In the genomic region with DNA sequence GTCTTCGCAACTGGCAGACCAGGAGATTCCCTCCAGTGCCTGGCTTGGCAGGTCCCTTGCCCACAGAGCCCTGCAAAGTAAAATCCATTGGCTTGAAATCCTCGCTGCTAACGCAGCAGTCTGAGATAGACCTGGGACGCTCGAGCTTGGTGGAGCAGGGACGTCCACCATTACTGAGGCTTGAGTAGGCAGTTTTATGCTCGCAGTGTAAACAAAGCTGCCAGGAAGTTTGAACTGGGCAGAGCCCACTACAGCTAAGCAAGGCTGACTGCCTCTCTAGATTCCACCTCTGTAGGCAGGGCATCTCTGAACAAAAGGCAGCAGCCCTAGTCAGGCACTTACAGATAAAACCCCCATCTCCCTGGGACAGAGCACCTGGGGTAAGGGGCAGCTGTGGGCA, we compare ENCODE assay signal across 25 cellular contexts.
"Had no signal": no experiment of that assay in that cellular context is flagged by ENCODE, and none has a peak within 500 bp of the region (broad histone marks: within the 10 kb centered on the region; RNA-seq: fewer than 3 reads in every experiment).

No MANE protein-coding gene starts in this region.

- DNase-seq: activated B cell treated with CpG ODN at 0.5 μM for 24 hours; activated CD4-positive, alpha-beta T cell treated with anti-CD3 and anti-CD28 coated beads for 48 hours; activated CD4-positive, alpha-beta T cell treated with anti-CD3 and anti-CD28 coated beads, Interleukin-2, amount 50 U/mL, for 1 hour; activated CD4-positive, alpha-beta T cell treated with anti-CD3 and anti-CD28 coated beads, Interleukin-2, amount 50 U/mL, for 48 hours; activated CD8-positive, alpha-beta memory T cell treated with anti-CD3 and anti-CD28 coated beads for 24 hours; activated CD8-positive, alpha-beta T cell treated with anti-CD3 and anti-CD28 coated beads for 36 hours; activated effector memory CD4-positive, alpha-beta T cell treated with Interleukin-2 at 50 U/mL for 16 hours; activated gamma-delta T cell treated with Interleukin-2 at 50 U/mL for 16 hours; activated naive CD4-positive, alpha-beta T cell treated with anti-CD3 and anti-CD28 coated beads, Interleukin-2, amount 50 U/mL, for 16 hours; activated naive CD4-positive, alpha-beta T cell treated with Interleukin-2 at 50 U/mL for 16 hours; activated T-cell treated with anti-CD3 and anti-CD28 coated beads, Interleukin-2, amount 50 U/mL, for 4 hours; amniotic stem cell; anterior cingulate cortex; brain microvascular endothelial cell; dorsolateral prefrontal cortex; effector memory CD4-positive, alpha-beta T cell; endodermal cell; foreskin fibroblast; head of caudate nucleus; T1000; WERI-Rb-1 had no signal

- ATAC-seq: activated CD4-positive, CD25-positive, alpha-beta regulatory T cell treated with anti-CD3 and anti-CD28 coated beads, Interleukin-2, amount 50 U/mL, for 24 hours; activated CD8-positive, alpha-beta T cell treated with anti-CD3 and anti-CD28 coated beads for 36 hours; activated T-cell treated with anti-CD3 and anti-CD28 coated beads, Interleukin-2, amount 50 U/mL, for 4 hours; activated T-helper 17 cell treated with anti-CD3 and anti-CD28 coated beads, Interleukin-2, amount 50 U/mL, for 72 hours; esophagus mucosa had no signal

- H3K36me3 ChIP-seq: brain microvascular endothelial cell, WERI-Rb-1 had no signal

- H3K27ac ChIP-seq: brain microvascular endothelial cell, coronary artery, dorsolateral prefrontal cortex, WERI-Rb-1 had no signal

- H3K27me3 ChIP-seq: brain microvascular endothelial cell, dorsolateral prefrontal cortex had no signal

- H3K4me3 ChIP-seq: coronary artery, dorsolateral prefrontal cortex had no signal
